ENCODE assay signal across 1 cellular context in genomic region chr5:40828690-40829661, GRCh38.
TF ChIP-seq lines count a peak whose summit lies in the region.

No MANE protein-coding gene starts in this region.

TF ChIP-seq in K562, 482 proteins besides CTCF, POLR2A, EP300 and RAD21 (continued from another document and continues in another):
- TF ChIP-seq GTF2F1 (IDR thresholded peaks at IDR 0.05; ENCODE audit: low read depth, low read length) (no peak), KHSRP (IDR thresholded peaks at IDR 0.05) (peak; percentile 44), HDAC1 (IDR thresholded peaks at IDR 0.05) (0 out of 4 replicates have a peak, but pooled peaks of 1 of the 2 experiments have one; percentile 41), ESRRB (CRISPR knock-in tag; IDR thresholded peaks at IDR 0.05; ENCODE audit: borderline replicate concordance) (peak; percentile 65; the same call in 1 of the 2 replicates), PURB (CRISPR knock-in tag; IDR thresholded peaks at IDR 0.05; ENCODE audit: low read depth) (no peak), ZNF780A (CRISPR knock-in tag; IDR thresholded peaks at IDR 0.05) (no peak), MTF1 (CRISPR knock-in tag; IDR thresholded peaks at IDR 0.05; ENCODE audit: borderline replicate concordance) (no peak), ZNF609 (CRISPR knock-in tag; IDR thresholded peaks at IDR 0.05; ENCODE audit: borderline replicate concordance) (no peak), MEF2D (tag; conservative IDR thresholded peaks at IDR 0.05; ENCODE audit: low read depth) (no peak), RAD51 (IDR thresholded peaks at IDR 0.05; ENCODE audit: borderline replicate concordance, low read depth) (no peak), SMAD1 (IDR thresholded peaks at IDR 0.05; ENCODE audit: low read depth, low read length, partially characterized antibody) (peak; percentile 35), SFPQ (IDR thresholded peaks at IDR 0.05; ENCODE audit: low read depth, low read length) (no peak), ZNF253 (CRISPR knock-in tag; conservative IDR thresholded peaks at IDR 0.05) (no peak), CBX3 (IDR thresholded peaks at IDR 0.05; ENCODE audit: borderline replicate concordance in 1 of 2, low read length in 2 of 2) (0 out of 3 replicates have a peak, but pooled peaks of 1 of the 2 experiments have one; percentile 19), NR2F6 (CRISPR knock-in tag; IDR thresholded peaks at IDR 0.05) (no peak), CHCHD3 (CRISPR knock-in tag; IDR thresholded peaks at IDR 0.05) (peak; percentile 38; the same call in 1 of the 2 replicates), HMBOX1 (IDR thresholded peaks at IDR 0.05) (peak; percentile 36; the same call in 1 of the 2 replicates), POLR2AphosphoS5 (IDR thresholded peaks at IDR 0.05; ENCODE audit: control insufficient read depth, insufficient read depth, low read depth, low read length) (peak; percentile 87), NBN (IDR thresholded peaks at IDR 0.05; ENCODE audit: low read depth) (no peak), ZNF384 (IDR thresholded peaks at IDR 0.05; ENCODE audit: low read depth, low read length) (no peak), PTTG1 (tag; IDR thresholded peaks at IDR 0.05; ENCODE audit: low read depth) (no peak), HNRNPK (IDR thresholded peaks at IDR 0.05; ENCODE audit: low read depth, low read length, poor library complexity, severe bottlenecking) (no peak), MAX (CRISPR knock-in tag; IDR thresholded peaks at IDR 0.05) (no peak), POLR2B (IDR thresholded peaks at IDR 0.05; ENCODE audit: low read depth, partially characterized antibody) (peak; percentile 78), ZNF785 (CRISPR knock-in tag; IDR thresholded peaks at IDR 0.05) (no peak), SAP30 (IDR thresholded peaks at IDR 0.05; ENCODE audit: borderline replicate concordance, insufficient read depth, low read depth, low read length, poor library complexity, severe bottlenecking) (no peak), ARID2 (IDR thresholded peaks at IDR 0.05) (no peak; the same call in 1 of the 2 replicates), ZNF143 (CRISPR knock-in tag; IDR thresholded peaks at IDR 0.05) (no peak), TAL1 (IDR thresholded peaks at IDR 0.05) (no peak), MEF2A (IDR thresholded peaks at IDR 0.05; ENCODE audit: control insufficient read depth, low read depth, low read length) (no peak), SMAD2 (IDR thresholded peaks at IDR 0.05; ENCODE audit: low read depth, low read length) (no peak), RFX1 (IDR thresholded peaks at IDR 0.05) (no peak), SIX5 (IDR thresholded peaks at IDR 0.05; ENCODE audit: borderline replicate concordance in 1 of 2, insufficient read depth in 1 of 2, low read depth in 1 of 2, low read length in 2 of 2) (no peak), PML (IDR thresholded peaks at IDR 0.05; ENCODE audit: low read length) (peak; percentile 59; the same call in 1 of the 2 replicates), HEY1 (CRISPR knock-in tag; IDR thresholded peaks at IDR 0.05; ENCODE audit: borderline replicate concordance) (no peak), FUS (optimal IDR thresholded peaks at IDR 0.05; ENCODE audit: low read depth, low read length) (no peak), NFXL1 (CRISPR knock-in tag; IDR thresholded peaks at IDR 0.05) (peak; percentile 53; the same call in 1 of the 2 replicates), KDM2B (CRISPR knock-in tag; IDR thresholded peaks at IDR 0.05) (no peak), CBFB (CRISPR knock-in tag; IDR thresholded peaks at IDR 0.05) (no peak), CSDE1 (IDR thresholded peaks at IDR 0.05) (no peak; a peak in 1 of 4 replicates), CHD2 (IDR thresholded peaks at IDR 0.05; ENCODE audit: low read depth, low read length) (0 out of 2 replicates have a peak, but pooled peaks have one; percentile 7), ILF3 (IDR thresholded peaks at IDR 0.05; ENCODE audit: borderline replicate concordance) (peak; percentile 96), STAG1 (CRISPR knock-in tag; IDR thresholded peaks at IDR 0.05; ENCODE audit: borderline replicate concordance) (no peak), STAT6 (CRISPR knock-in tag; IDR thresholded peaks at IDR 0.05) (no peak), IRF1 (CRISPR knock-in tag; IDR thresholded peaks at IDR 0.05; ENCODE audit: borderline replicate concordance) (no peak), ZHX1 (conservative IDR thresholded peaks at IDR 0.05; ENCODE audit: low read length) (no peak), KAT7 (CRISPR knock-in tag; IDR thresholded peaks at IDR 0.05; ENCODE audit: borderline replicate concordance) (no peak), BCL6 (CRISPR knock-in tag; IDR thresholded peaks at IDR 0.05) (no peak)
- TF ChIP-seq, protein P1, sequence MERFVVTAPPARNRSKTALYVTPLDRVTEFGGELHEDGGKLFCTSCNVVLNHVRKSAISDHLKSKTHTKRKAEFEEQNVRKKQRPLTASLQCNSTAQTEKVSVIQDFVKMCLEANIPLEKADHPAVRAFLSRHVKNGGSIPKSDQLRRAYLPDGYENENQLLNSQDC (CRISPR knock-in tag; IDR thresholded peaks at IDR 0.05) = 0 out of 2 replicates have a peak, but pooled peaks have one; percentile 48
- TF ChIP-seq, protein P2, sequence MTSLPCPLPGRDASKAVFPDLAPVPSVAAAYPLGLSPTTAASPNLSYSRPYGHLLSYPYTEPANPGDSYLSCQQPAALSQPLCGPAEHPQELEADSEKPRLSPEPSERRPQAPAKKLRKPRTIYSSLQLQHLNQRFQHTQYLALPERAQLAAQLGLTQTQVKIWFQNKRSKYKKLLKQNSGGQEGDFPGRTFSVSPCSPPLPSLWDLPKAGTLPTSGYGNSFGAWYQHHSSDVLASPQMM (CRISPR knock-in tag; IDR thresholded peaks at IDR 0.05) = peak; percentile 65; the same call in 1 of the 2 replicates
- TF ChIP-seq, protein P3, sequence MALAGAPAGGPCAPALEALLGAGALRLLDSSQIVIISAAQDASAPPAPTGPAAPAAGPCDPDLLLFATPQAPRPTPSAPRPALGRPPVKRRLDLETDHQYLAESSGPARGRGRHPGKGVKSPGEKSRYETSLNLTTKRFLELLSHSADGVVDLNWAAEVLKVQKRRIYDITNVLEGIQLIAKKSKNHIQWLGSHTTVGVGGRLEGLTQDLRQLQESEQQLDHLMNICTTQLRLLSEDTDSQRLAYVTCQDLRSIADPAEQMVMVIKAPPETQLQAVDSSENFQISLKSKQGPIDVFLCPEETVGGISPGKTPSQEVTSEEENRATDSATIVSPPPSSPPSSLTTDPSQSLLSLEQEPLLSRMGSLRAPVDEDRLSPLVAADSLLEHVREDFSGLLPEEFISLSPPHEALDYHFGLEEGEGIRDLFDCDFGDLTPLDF (CRISPR knock-in tag; IDR thresholded peaks at IDR 0.05) = peak; percentile 10; the same call in 1 of the 2 replicates
